In the genomic region with DNA sequence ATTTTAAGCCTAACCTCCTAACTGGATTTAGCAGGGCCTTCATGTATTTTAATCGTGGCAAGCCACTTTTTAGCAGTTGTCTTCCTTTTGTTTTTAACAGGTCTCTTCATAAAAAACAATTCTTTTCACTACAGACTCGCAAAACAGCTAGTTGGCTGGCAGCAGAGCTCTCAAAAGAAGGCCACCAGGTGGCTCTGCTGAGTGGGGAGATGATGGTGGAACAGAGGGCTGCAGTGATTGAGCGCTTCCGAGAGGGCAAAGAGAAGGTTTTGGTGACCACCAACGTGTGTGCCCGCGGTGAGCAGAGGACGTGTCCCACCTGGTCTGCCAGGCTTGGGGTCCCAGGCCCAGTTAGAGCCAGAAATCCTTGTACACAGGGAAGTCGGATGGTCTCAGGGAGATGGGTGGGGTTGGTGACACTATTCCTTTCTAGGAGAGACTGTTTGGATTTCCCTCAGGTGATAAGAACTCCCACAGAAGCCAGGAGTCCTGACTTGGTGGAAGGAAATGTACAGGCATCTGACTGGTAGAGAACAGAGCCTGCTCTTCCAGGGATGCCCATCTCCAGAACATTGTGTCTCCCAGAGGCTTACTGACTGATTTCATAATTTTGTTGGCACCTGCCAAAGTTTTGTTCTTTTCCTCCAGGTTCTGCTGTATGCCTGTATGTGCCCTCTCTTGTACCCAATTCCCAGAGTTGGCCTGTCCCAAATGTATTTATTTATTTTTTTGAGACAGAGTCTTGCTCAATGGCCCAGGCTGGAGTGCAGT, we compare ENCODE assay signal across 1 cellular context.
A peak's percentile ranks its signal among the peaks of the same experiment; 100 is the strongest.
TF ChIP-seq lines count a peak whose summit lies in the region.

No MANE protein-coding gene starts in this region.

TF ChIP-seq in IMR-90, 13 proteins besides CTCF, POLR2A, EP300 and RAD21:
- peak; percentile 38; the same call in 1 of the 2 replicates for TF ChIP-seq SMC3 (IDR thresholded peaks at IDR 0.05; ENCODE audit: low read depth, low read length)
- no peak for TF ChIP-seq NFE2L2 (IDR thresholded peaks at IDR 0.05; ENCODE audit: low read depth, low read length)
- TF ChIP-seq, protein P1, sequence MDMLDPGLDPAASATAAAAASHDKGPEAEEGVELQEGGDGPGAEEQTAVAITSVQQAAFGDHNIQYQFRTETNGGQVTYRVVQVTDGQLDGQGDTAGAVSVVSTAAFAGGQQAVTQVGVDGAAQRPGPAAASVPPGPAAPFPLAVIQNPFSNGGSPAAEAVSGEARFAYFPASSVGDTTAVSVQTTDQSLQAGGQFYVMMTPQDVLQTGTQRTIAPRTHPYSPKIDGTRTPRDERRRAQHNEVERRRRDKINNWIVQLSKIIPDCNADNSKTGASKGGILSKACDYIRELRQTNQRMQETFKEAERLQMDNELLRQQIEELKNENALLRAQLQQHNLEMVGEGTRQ (IDR thresholded peaks at IDR 0.05; ENCODE audit: low read depth, low read length) = no peak
- TF ChIP-seq, protein P2, sequence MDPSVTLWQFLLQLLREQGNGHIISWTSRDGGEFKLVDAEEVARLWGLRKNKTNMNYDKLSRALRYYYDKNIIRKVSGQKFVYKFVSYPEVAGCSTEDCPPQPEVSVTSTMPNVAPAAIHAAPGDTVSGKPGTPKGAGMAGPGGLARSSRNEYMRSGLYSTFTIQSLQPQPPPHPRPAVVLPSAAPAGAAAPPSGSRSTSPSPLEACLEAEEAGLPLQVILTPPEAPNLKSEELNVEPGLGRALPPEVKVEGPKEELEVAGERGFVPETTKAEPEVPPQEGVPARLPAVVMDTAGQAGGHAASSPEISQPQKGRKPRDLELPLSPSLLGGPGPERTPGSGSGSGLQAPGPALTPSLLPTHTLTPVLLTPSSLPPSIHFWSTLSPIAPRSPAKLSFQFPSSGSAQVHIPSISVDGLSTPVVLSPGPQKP (IDR thresholded peaks at IDR 0.05; ENCODE audit: borderline replicate concordance, low read depth, low read length) = no peak
